Comparison of ENCODE assay signal across 18 cellular contexts in the genomic region with DNA sequence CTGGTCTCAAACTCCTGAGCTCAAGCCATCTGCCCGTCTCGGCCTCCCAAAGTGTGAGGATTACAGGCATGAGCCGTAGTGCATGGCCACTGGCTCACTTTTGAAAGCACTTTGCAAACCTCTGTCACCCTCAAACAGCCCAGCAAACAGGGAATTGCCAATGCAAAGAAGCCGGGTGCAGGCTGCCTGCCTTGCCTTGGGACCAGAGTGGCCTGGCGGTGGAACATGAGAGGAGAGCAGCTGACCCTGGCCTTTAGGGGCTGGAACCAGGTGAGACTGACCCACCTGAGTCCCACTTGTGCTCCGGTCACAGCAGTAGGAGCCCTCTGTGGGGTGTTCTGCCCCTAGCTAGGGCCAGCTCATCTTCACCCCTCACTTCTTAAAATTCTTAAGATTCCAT.
"Had no signal": no experiment of that assay in that cellular context is flagged by ENCODE, and none has a peak within 500 bp of the region (broad histone marks: within the 10 kb centered on the region; RNA-seq: fewer than 3 reads in every experiment).

No MANE protein-coding gene starts in this region.

- H3K9me3 ChIP-seq: testis had no signal

- H3K36me3 ChIP-seq: heart left ventricle, sigmoid colon, tibial nerve had no signal

- H3K4me3 ChIP-seq: dorsolateral prefrontal cortex, heart left ventricle, lung, sigmoid colon, skin epidermis, testis, tibial nerve had no signal

- H3K27ac ChIP-seq: dorsolateral prefrontal cortex, heart left ventricle, sigmoid colon, skin epidermis, testis, tibial nerve had no signal

- H3K27me3 ChIP-seq: sigmoid colon, testis, tibial nerve had no signal

- H3K27me3 Mint-ChIP-seq: naive thymus-derived CD4-positive, alpha-beta T cell; stimulated activated naive B cell treated with anti-CD40 and anti-IgM and Interleukin-4, amounts not matched to agents 10 μg/mL and 1 μg/mL and 100 μg/mL, for 72 hours had no signal

- H3K4me1 Mint-ChIP-seq: naive thymus-derived CD4-positive, alpha-beta T cell; stimulated activated naive B cell treated with anti-CD40 and anti-IgM and Interleukin-4, amounts not matched to agents 10 μg/mL and 1 μg/mL and 100 μg/mL, for 72 hours; stimulated activated naive CD8-positive, alpha-beta T cell treated with anti-CD3 and anti-CD28 coated beads, Interleukin-15, amount 100 ng/mL, for 72 hours had no signal

- H3K36me3 Mint-ChIP-seq: naive thymus-derived CD4-positive, alpha-beta T cell had no signal

- H3K4me1 ChIP-seq: heart left ventricle, sigmoid colon, tibial nerve had no signal

- H3K27ac Mint-ChIP-seq: naive thymus-derived CD4-positive, alpha-beta T cell; stimulated activated naive B cell treated with anti-CD40 and anti-IgM and Interleukin-4, amounts not matched to agents 10 μg/mL and 1 μg/mL and 100 μg/mL, for 72 hours; stimulated activated naive CD8-positive, alpha-beta T cell treated with anti-CD3 and anti-CD28 coated beads, Interleukin-15, amount 100 ng/mL, for 72 hours had no signal

- H3K4me3 Mint-ChIP-seq: naive thymus-derived CD4-positive, alpha-beta T cell; stimulated activated naive B cell treated with anti-CD40 and anti-IgM and Interleukin-4, amounts not matched to agents 10 μg/mL and 1 μg/mL and 100 μg/mL, for 72 hours; stimulated activated naive CD8-positive, alpha-beta T cell treated with anti-CD3 and anti-CD28 coated beads, Interleukin-15, amount 100 ng/mL, for 72 hours had no signal

- DNase-seq: cortex of kidney; dorsolateral prefrontal cortex; effector CD8-positive, alpha-beta T cell; heart left ventricle; hypothalamus; left colon; left ventricle myocardium superior; mesenchymal stem cell; naive thymus-derived CD4-positive, alpha-beta T cell; sigmoid colon; stimulated activated CD4-positive, alpha-beta T cell treated with anti-CD3 and anti-CD28 coated beads, Interleukin-2, amount 100 ng/mL, for 24 hours; stimulated activated CD4-positive, alpha-beta T cell treated with anti-CD3 and anti-CD28 coated beads, Interleukin-4, amount 100 ng/mL, for 4 hours; stimulated activated naive B cell treated with anti-CD40 and anti-IgM and Interleukin-4, amounts not matched to agents 10 μg/mL and 1 μg/mL and 100 μg/mL, for 72 hours; stimulated activated naive CD8-positive, alpha-beta T cell treated with anti-CD3 and anti-CD28 coated beads, Interleukin-15, amount 100 ng/mL, for 72 hours; testis had no signal
